In the genomic region with DNA sequence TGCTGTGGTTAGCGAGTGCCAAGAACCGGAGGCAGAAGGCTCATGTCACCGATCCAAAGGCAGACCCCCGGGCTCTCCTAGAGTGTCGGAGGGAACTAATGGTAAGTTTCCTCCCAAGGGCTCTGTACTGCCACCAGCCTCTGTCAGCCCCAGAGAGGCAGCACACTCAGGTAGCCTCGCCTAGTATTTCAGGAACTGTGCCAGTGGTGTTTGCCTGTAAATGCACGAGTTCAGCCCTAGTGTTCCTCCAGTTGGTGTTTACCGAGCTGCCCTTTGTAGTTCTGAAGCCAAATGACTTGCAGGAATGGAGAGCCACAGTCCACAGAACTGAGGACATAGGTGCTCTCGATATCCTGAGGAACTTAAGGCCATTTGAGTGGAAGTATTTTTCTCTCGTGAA, we compare ENCODE assay signal across 1 cellular context.
TF ChIP-seq lines count a peak whose summit lies in the region.

No MANE protein-coding gene starts in this region.

TF ChIP-seq in GM23338, 12 proteins besides CTCF, POLR2A, EP300 and RAD21 (continued from another document):
- no peak for TF ChIP-seq ETS1 (IDR thresholded peaks at IDR 0.05)
- no peak for TF ChIP-seq STAT1 (IDR thresholded peaks at IDR 0.05; ENCODE audit: unreplicated experiment)
- TF ChIP-seq ZNF462 (CRISPR knock-in tag; IDR thresholded peaks at IDR 0.05) = no peak
- no peak for TF ChIP-seq EZH2 (IDR thresholded peaks at IDR 0.05; ENCODE audit: low read depth, unreplicated experiment)
- no peak for TF ChIP-seq ZNF331 (CRISPR knock-in tag; IDR thresholded peaks at IDR 0.05; ENCODE audit: low read depth)
- TF ChIP-seq JUNB (IDR thresholded peaks at IDR 0.05; ENCODE audit: unreplicated experiment) = no peak
- TF ChIP-seq POLR2AphosphoS5 (IDR thresholded peaks at IDR 0.05; ENCODE audit: low read depth) = no peak
- TF ChIP-seq NANOG (IDR thresholded peaks at IDR 0.05; ENCODE audit: borderline replicate concordance) = no peak
